13 cellular contexts compared by ENCODE assay signal in genomic region chr6:112232845-112233256, GRCh38. TPM values are rescaled to one million over a fixed set of nuclear protein-coding genes. Genes with fewer than 3 reads are reported as not detected.
DNase-seq lines count a peak whose midpoint lies in the region; ATAC-seq and TF ChIP-seq lines count a peak whose summit lies in the region.
"Had no signal": no experiment of that assay in that cellular context is flagged by ENCODE, and none has a peak within 500 bp of the region (broad histone marks: within the 10 kb centered on the region; RNA-seq: fewer than 3 reads in every experiment).

No MANE protein-coding gene starts in this region.

- POLR2A ChIA-PET in A673 (lab: Charles Lee; ENCODE audit: low non-redundant PET) (no interaction called here), RWPE1 (lab: Yijun Ruan, JAX; ENCODE audit: low non-redundant PET) (no interaction called here)

- CTCF ChIA-PET in A673 (lab: Charles Lee), result no interaction called here
- CTCF ChIA-PET in RWPE1 (lab: Yijun Ruan, JAX), result no interaction called here

- no TSS peak for BruUV-seq in A673 (replicated peaks; lab: Mats Ljungman, UMichigan)

- intact Hi-C loops in adrenal gland (cut with DNase I), result no loop called here
- intact Hi-C loops in Right ventricle myocardium inferior (cut with DNase I), result no loop called here
- intact Hi-C loops in A673 (cut with micrococcal nuclease; ENCODE audit: unreplicated experiment), result no loop called here

- peaks cover 0 to 22% of the 10 kb centered on the region in 2 donors for H3K4me1 ChIP-seq in adrenal gland (replicated peaks in 1 of 2)
- H3K4me1 ChIP-seq in rectal smooth muscle tissue (ENCODE audit: control insufficient read depth, insufficient read depth, low read length), result peaks cover 62% of the 10 kb centered on the region
- H3K4me1 ChIP-seq in A673 (ENCODE audit: insufficient read depth, low read length, poor library complexity, severe bottlenecking), result no peaks in the 10 kb centered on the region

- no peak for TF ChIP-seq POLR2A in adrenal gland (IDR thresholded peaks at IDR 0.05)

- no peaks in the 10 kb centered on the region for H3K9me3 ChIP-seq in adrenal gland (replicated peaks in 1 of 3)
- H3K9me3 ChIP-seq in A673 (ENCODE audit: low read depth, low read length, poor library complexity, severe bottlenecking), result no peaks in the 10 kb centered on the region

- H3K27ac ChIP-seq in adrenal gland (peak overlapping the region in 2 of 5 donors; percentile 39 to 59), rectal smooth muscle tissue (ENCODE audit: low read depth, low read length) (peak overlapping the region; percentile 73), A673 (ENCODE audit: low read depth, low read length, poor library complexity, severe bottlenecking) (no peak overlapping the region), RWPE1 (no peak overlapping the region)
- H3K27ac ChIP-seq: SK-N-MC had no signal

- H3K9ac ChIP-seq in rectal smooth muscle tissue (ENCODE audit: low read length), result no peak overlapping the region

- DNase-seq in COLO829 (ENCODE audit: low spot score) (peak; percentile 23), adrenal gland (peak in 6 of 7 donors; percentile 29 to 65 (median 36)), Right ventricle myocardium inferior (ENCODE audit: missing footprints) (no peak), A673 (ENCODE audit: low spot score) (no peak), amygdala (lab: John Stamatoyannopoulos, UW) (no peak), RWPE1 (ENCODE audit: low spot score) (no peak)
- DNase-seq: CD8-positive, alpha-beta T cell; NCI-H2107; small intestine; stimulated activated naive CD8-positive, alpha-beta T cell treated with anti-CD3 and anti-CD28 coated beads, Interleukin-15, Interleukin-2, amounts not matched to agents 100 U/mL and 50 U/mL, for 24 hours had no signal

- TF ChIP-seq CTCF in adrenal gland (IDR thresholded peaks at IDR 0.05) (no peak), A673 (conservative IDR thresholded peaks at IDR 0.05; ENCODE audit: low read depth, low read length) (no peak), RWPE1 (conservative IDR thresholded peaks at IDR 0.05; ENCODE audit: low read depth) (no peak)

- H3K4me3 ChIP-seq in adrenal gland (peak overlapping the region in 1 of 4 donors; percentile 2), rectal smooth muscle tissue (ENCODE audit: low read length) (no peak overlapping the region), A673 (ENCODE audit: low read depth, low read length, poor library complexity, severe bottlenecking) (no peak overlapping the region)
- H3K4me3 ChIP-seq: SK-N-MC had no signal

- WGBS in adrenal gland, 4 donors, result 17 to 37% (median 23%) methylated on average over 5 of the region's 5 CpGs

- ATAC-seq in Right ventricle myocardium inferior, result peak; percentile 67
- ATAC-seq in HG03469 (IDR thresholded peaks at IDR 0.05; ENCODE audit: unreplicated experiment), result no peak
- ATAC-seq: CD8-positive, alpha-beta T cell; stimulated activated naive CD8-positive, alpha-beta T cell treated with anti-CD3 and anti-CD28 coated beads, Interleukin-15, Interleukin-2, amounts not matched to agents 100 U/mL and 50 U/mL, for 24 hours had no signal

- H3K27me3 ChIP-seq in adrenal gland (no peaks in the 10 kb centered on the region), rectal smooth muscle tissue (ENCODE audit: control insufficient read depth, insufficient read depth, low read length) (no peaks in the 10 kb centered on the region), A673 (replicated peaks; ENCODE audit: insufficient read depth, low read depth, low read length, poor library complexity) (no peaks in the 10 kb centered on the region)

- H3K36me3 ChIP-seq in adrenal gland (replicated peaks in 1 of 2) (no peaks in the 10 kb centered on the region), rectal smooth muscle tissue (ENCODE audit: control insufficient read depth, insufficient read depth, low read length) (no peaks in the 10 kb centered on the region), A673 (ENCODE audit: insufficient read depth, low read length, poor library complexity, severe bottlenecking) (no peaks in the 10 kb centered on the region)

RNA-seq across cellular contexts. Expression of gene LAMA4, which starts 21.5 kb away (rescaled TPM):
- total RNA-seq in adrenal gland (10 to 100 TPM; 10.6 to 39.7 (median 23.3) TPM), Right ventricle myocardium inferior (83.0 TPM), A673 (2021) (1.2 and 2.0 TPM in 2 replicates)
- 10 to 100 TPM in 2 of 3 donors, 1 to 10 TPM in 1; 7.5 to 31.9 (median 19.4) TPM for polyA plus RNA-seq in adrenal gland
- total RNA-seq: CD8-positive, alpha-beta T cell had no signal

Comparison
In these comparisons a context has a peak if more than half of its experiments do, and no peak if none do; other contexts are left out.
1. DNase-seq: peak in COLO829 (single experiment) and adrenal gland (6 of 7); none in Right ventricle myocardium inferior (single experiment), A673 (single experiment), amygdala (0 of 56) and RWPE1 (single experiment).